Comparison of ENCODE assay signal across 20 cellular contexts in the genomic region with DNA sequence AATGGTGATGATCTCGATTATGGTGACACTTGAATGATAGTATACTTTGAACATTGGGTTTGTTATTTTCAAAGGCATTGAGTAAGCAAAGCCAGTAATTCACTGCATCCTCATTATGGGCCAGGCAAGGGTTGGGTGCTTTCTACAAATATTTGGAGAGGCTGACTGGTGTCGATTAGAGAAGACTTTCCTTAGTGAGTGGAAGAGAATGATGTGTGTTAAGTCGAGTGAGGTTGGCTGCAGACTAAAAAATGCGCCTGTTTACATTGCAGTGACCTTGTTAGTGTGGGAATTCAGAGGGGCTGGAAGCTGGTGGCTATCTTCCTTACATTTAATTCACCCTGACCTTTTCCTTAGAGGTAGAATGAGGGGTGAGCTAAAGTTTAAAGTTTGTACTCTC. TPM values are rescaled to one million over a fixed set of nuclear protein-coding genes. Genes with fewer than 3 reads are reported as not detected.
DNase-seq lines count a peak whose midpoint lies in the region; ATAC-seq and TF ChIP-seq lines count a peak whose summit lies in the region.
"Had no signal": no experiment of that assay in that cellular context is flagged by ENCODE, and none has a peak within 500 bp of the region (broad histone marks: within the 10 kb centered on the region; RNA-seq: fewer than 3 reads in every experiment).

No MANE protein-coding gene starts in this region.

- no peaks in the 10 kb centered on the region for H3K27me3 ChIP-seq in Caco-2 (replicated peaks; ENCODE audit: control insufficient read depth, insufficient read depth, low read length)
- H3K27me3 ChIP-seq in mesenchymal stem cell (ENCODE audit: control insufficient read depth in 1 of 2, insufficient read depth in 1 of 2, low read length in 2 of 2) = no peaks in the 10 kb centered on the region
- H3K27me3 ChIP-seq in MG63 = no peaks in the 10 kb centered on the region
- H3K27me3 ChIP-seq: vagina had no signal

- H3K27me3 Mint-ChIP-seq in Caco-2 (ENCODE audit: insufficient read depth, unreplicated experiment) = no peaks in the 10 kb centered on the region
- peaks cover 2 to 10% of the 10 kb centered on the region in 2 donors for H3K27me3 Mint-ChIP-seq in natural killer cell treated with Interleukin-12 subunit alpha and Interleukin-12 subunit beta and Interleukin-15 and Interleukin-18, amount 100 ng/mL, for 72 hours

- no peak overlapping the region for H3K18ac ChIP-seq in mesenchymal stem cell (ENCODE audit: low read depth in 1 of 2, low read length in 2 of 2)

- peak overlapping the region; percentile 1 for H3K4me3 Mint-ChIP-seq in Caco-2 (ENCODE audit: unreplicated experiment)
- no peak overlapping the region for H3K4me3 Mint-ChIP-seq in natural killer cell treated with Interleukin-12 subunit alpha and Interleukin-12 subunit beta and Interleukin-15 and Interleukin-18, amount 100 ng/mL, for 72 hours
- H3K4me3 Mint-ChIP-seq: CD4-positive, CD25-positive, alpha-beta regulatory T cell; naive B cell had no signal

- no peak overlapping the region for H3K27ac Mint-ChIP-seq in Caco-2 (ENCODE audit: unreplicated experiment)
- no peak overlapping the region for H3K27ac Mint-ChIP-seq in natural killer cell treated with Interleukin-12 subunit alpha and Interleukin-12 subunit beta and Interleukin-15 and Interleukin-18, amount 100 ng/mL, for 72 hours
- H3K27ac Mint-ChIP-seq: naive B cell had no signal

- intact Hi-C loops in Caco-2 (cut with micrococcal nuclease; ENCODE audit: unreplicated experiment) = no loop called here

- no peak for TF ChIP-seq CTCF in Caco-2 (IDR thresholded peaks at IDR 0.05; ENCODE audit: insufficient read depth in 1 of 2, low read depth in 1 of 2, low read length in 1 of 2, severe bottlenecking in 1 of 2, unreplicated experiment in 1 of 2)

- H3K23ac ChIP-seq in mesenchymal stem cell (ENCODE audit: low read length in 2 of 2) = no peak overlapping the region

- peaks cover 21% of the 10 kb centered on the region for H3K79me1 ChIP-seq in mesenchymal stem cell (replicated peaks; ENCODE audit: low read length, poor library complexity, severe bottlenecking)

- H3K4me3 ChIP-seq in Caco-2 (ENCODE audit: low read depth, low read length) (no peak overlapping the region), mesenchymal stem cell (ENCODE audit: insufficient read depth in 1 of 2, low read depth in 1 of 2, low read length in 2 of 2) (no peak overlapping the region), MG63 (no peak overlapping the region)
- H3K4me3 ChIP-seq: GM12878, GM23248, left ventricle myocardium inferior, vagina had no signal

- CTCF ChIA-PET in Caco-2 (lab: Charles Lee) = no interaction called here

- H3K4me1 ChIP-seq in Caco-2 (peaks cover 18% of the 10 kb centered on the region), mesenchymal stem cell (ENCODE audit: control insufficient read depth, insufficient read depth, low read depth, low read length) (peaks cover 12% of the 10 kb centered on the region)

- no peak overlapping the region for H3K4me2 ChIP-seq in mesenchymal stem cell (ENCODE audit: low read length, poor library complexity, severe bottlenecking)

- DNase-seq in Caco-2 = no peak
- peak; percentile 32 for DNase-seq in HuH-7 (ENCODE audit: low spot score)
- DNase-seq in NCI-H748 treated with DMSO at 0.1 percent for 48 hours (lab: John Stamatoyannopoulos, UW) = peak; percentile 93
- DNase-seq in mesenchymal stem cell = peak; percentile 80
- DNase-seq in MG63 = no peak
- DNase-seq in NCI-H128 (lab: John Stamatoyannopoulos, UW; ENCODE audit: unreplicated experiment) = no peak
- DNase-seq in activated naive CD4-positive, alpha-beta T cell treated with Interleukin-2 at 50 U/mL for 16 hours = no peak
- no peak for DNase-seq in natural killer cell treated with Interleukin-12 subunit alpha and Interleukin-12 subunit beta and Interleukin-15 and Interleukin-18, amount 100 ng/mL, for 72 hours (ENCODE audit: low spot score)
- DNase-seq: activated gamma-delta T cell treated with Interleukin-2 at 50 U/mL for 16 hours; anterior cingulate cortex; CD4-positive, CD25-positive, alpha-beta regulatory T cell; GM23248; left ventricle myocardium inferior; naive B cell; stimulated activated CD4-positive, alpha-beta T cell treated with anti-CD3 and anti-CD28 coated beads, Interleukin-12 subunit alpha, Interleukin-12 subunit beta, amount 100 ng/mL, for 4 hours; stimulated activated naive CD4-positive, alpha-beta T cell treated with Interleukin-2 at 50 U/mL for 16 hours had no signal

- peaks cover 36% of the 10 kb centered on the region for H3K4me1 Mint-ChIP-seq in Caco-2 (ENCODE audit: low read depth, unreplicated experiment)
- H3K4me1 Mint-ChIP-seq in natural killer cell treated with Interleukin-12 subunit alpha and Interleukin-12 subunit beta and Interleukin-15 and Interleukin-18, amount 100 ng/mL, for 72 hours (ENCODE audit: low read depth in 2 of 2) = no peaks in the 10 kb centered on the region
- H3K4me1 Mint-ChIP-seq: CD4-positive, CD25-positive, alpha-beta regulatory T cell; naive B cell had no signal

- WGBS in mesenchymal stem cell = 11% methylated on average over 3 of the region's 4 CpGs

- no peak overlapping the region for H2BK5ac ChIP-seq in mesenchymal stem cell (ENCODE audit: low read depth, low read length, poor library complexity, severe bottlenecking)

- H4K91ac ChIP-seq in mesenchymal stem cell (ENCODE audit: low read length) = no peak overlapping the region

- no peaks in the 10 kb centered on the region for H3K9me3 Mint-ChIP-seq in Caco-2 (ENCODE audit: unreplicated experiment)
- no peaks in the 10 kb centered on the region for H3K9me3 Mint-ChIP-seq in natural killer cell treated with Interleukin-12 subunit alpha and Interleukin-12 subunit beta and Interleukin-15 and Interleukin-18, amount 100 ng/mL, for 72 hours

- no peak overlapping the region for H2AK5ac ChIP-seq in mesenchymal stem cell (ENCODE audit: low read length, severe bottlenecking)

- H2BK12ac ChIP-seq in mesenchymal stem cell (ENCODE audit: low read length in 2 of 2) = no peak overlapping the region

- no peak overlapping the region for H4K8ac ChIP-seq in mesenchymal stem cell (ENCODE audit: low read length)

- no peak overlapping the region for H3K4ac ChIP-seq in mesenchymal stem cell (ENCODE audit: low read depth in 1 of 2, low read length in 2 of 2)

- no peak overlapping the region for H3K14ac ChIP-seq in mesenchymal stem cell (ENCODE audit: low read length in 2 of 2)

- H2AFZ ChIP-seq in mesenchymal stem cell (ENCODE audit: low read depth, low read length) = no peak overlapping the region
- H2AFZ ChIP-seq: GM23248 had no signal

- no TSS peak for BruUV-seq in Caco-2 (replicated peaks; lab: Mats Ljungman, UMichigan)

- H3K9ac ChIP-seq in mesenchymal stem cell (ENCODE audit: low read length) = no peak overlapping the region
- H3K9ac ChIP-seq: GM23248 had no signal

- H3K36me3 ChIP-seq in Caco-2 (ENCODE audit: control insufficient read depth, insufficient read depth, low read length) = no peaks in the 10 kb centered on the region; the same call in 1 of the 2 replicates
- peaks cover 0 to 6% of the 10 kb centered on the region in 2 experiments for H3K36me3 ChIP-seq in mesenchymal stem cell (ENCODE audit: control insufficient read depth in 1 of 2, insufficient read depth in 2 of 2, low read depth in 1 of 2, low read length in 2 of 2)
- 0 out of 2 replicates have a peak, but pooled peaks cover 3% of the 10 kb centered on the region for H3K36me3 ChIP-seq in MG63
- H3K36me3 ChIP-seq: left ventricle myocardium inferior, vagina had no signal

- H3K9me3 ChIP-seq in Caco-2 (no peaks in the 10 kb centered on the region; the same call in 1 of the 2 replicates), mesenchymal stem cell (ENCODE audit: control insufficient read depth, low read length) (no peaks in the 10 kb centered on the region), MG63 (peaks cover 8% of the 10 kb centered on the region; the same call in 1 of the 2 replicates)
- H3K9me3 ChIP-seq: vagina had no signal

- H3K36me3 Mint-ChIP-seq in Caco-2 (ENCODE audit: insufficient read depth, unreplicated experiment) = peaks cover 36% of the 10 kb centered on the region
- H3K36me3 Mint-ChIP-seq in natural killer cell treated with Interleukin-12 subunit alpha and Interleukin-12 subunit beta and Interleukin-15 and Interleukin-18, amount 100 ng/mL, for 72 hours = no peaks in the 10 kb centered on the region
- H3K36me3 Mint-ChIP-seq: CD4-positive, CD25-positive, alpha-beta regulatory T cell; naive B cell had no signal

- H2BK120ac ChIP-seq in mesenchymal stem cell (ENCODE audit: low read depth, low read length) = no peak overlapping the region

- POLR2A ChIA-PET in Caco-2 (lab: Charles Lee) = no interaction called here

- ATAC-seq in natural killer cell treated with Interleukin-12 subunit alpha and Interleukin-12 subunit beta and Interleukin-15 and Interleukin-18, amount 100 ng/mL, for 72 hours = no peak
- ATAC-seq: GM12878 had no signal

- H2BK15ac ChIP-seq in mesenchymal stem cell (ENCODE audit: low read depth, poor library complexity, severe bottlenecking) = no peak overlapping the region

- H3K27ac ChIP-seq in mesenchymal stem cell (ENCODE audit: low read length, poor library complexity, severe bottlenecking) = no peak overlapping the region
- H3K27ac ChIP-seq: GM23248, left ventricle myocardium inferior, vagina had no signal

RNA-seq across cellular contexts. Expression of a gene that starts 22.4 kb away (rescaled TPM):
- not detected in 2 replicates for total RNA-seq in Caco-2 (2022)
- polyA plus RNA-seq in mesenchymal stem cell (2013, experiment 1 of 2) = not detected
- polyA plus RNA-seq in mesenchymal stem cell (2013, experiment 2 of 2) = not detected
- total RNA-seq in MG63 (2014; rRNA removed; shearing (Covaris generic); ENCODE audit: low replicate concordance) = not detected in 2 replicates
- not detected for total RNA-seq in natural killer cell treated with Interleukin-12 subunit alpha and Interleukin-12 subunit beta and Interleukin-15 and Interleukin-18, amount 100 ng/mL, for 72 hours
- total RNA-seq: CD4-positive, CD25-positive, alpha-beta regulatory T cell; chondrocyte; GM12878; GM23248; left ventricle myocardium inferior; T-helper 2 cell treated with Interferon-gamma antibody and Interleukin-4, amounts not matched to agents 100 ng/mL and 5 ng/mL, for 36 hours; vagina had no signal
- polyA plus RNA-seq: CD4-positive, CD25-positive, alpha-beta regulatory T cell; GM12878; GM23248 had no signal

RNA-seq across cellular contexts. Expression of a gene that starts 56.6 kb away (rescaled TPM):
- 189 and 208 TPM in 2 replicates for total RNA-seq in Caco-2 (2022)
- polyA plus RNA-seq in mesenchymal stem cell (2013, experiment 1 of 2) = 266 TPM
- 270 TPM for polyA plus RNA-seq in mesenchymal stem cell (2013, experiment 2 of 2)
- total RNA-seq in MG63 (2014; rRNA removed; shearing (Covaris generic); ENCODE audit: low replicate concordance) = 16.0 and 46.0 TPM in 2 replicates
- total RNA-seq in natural killer cell treated with Interleukin-12 subunit alpha and Interleukin-12 subunit beta and Interleukin-15 and Interleukin-18, amount 100 ng/mL, for 72 hours = 1 to 10 TPM; 1.0 to 2.2 TPM

Comparison
In these comparisons a context has a peak if more than half of its experiments do, and no peak if none do; other contexts are left out.
1. DNase-seq: peak in HuH-7 (single experiment), NCI-H748 treated with DMSO at 0.1 percent for 48 hours (single experiment) and mesenchymal stem cell (single experiment); none in Caco-2 (0 of 2), MG63 (single experiment), NCI-H128 (single experiment), activated naive CD4-positive, alpha-beta T cell treated with Interleukin-2 at 50 U/mL for 16 hours (single experiment) and natural killer cell treated with Interleukin-12 subunit alpha and Interleukin-12 subunit beta and Interleukin-15 and Interleukin-18, amount 100 ng/mL, for 72 hours (single experiment).